Comparison of ENCODE assay signal across 1 cellular context in genomic region chr18:36872329-36872728, GRCh38.
TF ChIP-seq lines count a peak whose summit lies in the region.

No MANE protein-coding gene starts in this region.

TF ChIP-seq in GM23338, 12 proteins besides CTCF, POLR2A, EP300 and RAD21 (continued from another document):
- TF ChIP-seq, protein P1, sequence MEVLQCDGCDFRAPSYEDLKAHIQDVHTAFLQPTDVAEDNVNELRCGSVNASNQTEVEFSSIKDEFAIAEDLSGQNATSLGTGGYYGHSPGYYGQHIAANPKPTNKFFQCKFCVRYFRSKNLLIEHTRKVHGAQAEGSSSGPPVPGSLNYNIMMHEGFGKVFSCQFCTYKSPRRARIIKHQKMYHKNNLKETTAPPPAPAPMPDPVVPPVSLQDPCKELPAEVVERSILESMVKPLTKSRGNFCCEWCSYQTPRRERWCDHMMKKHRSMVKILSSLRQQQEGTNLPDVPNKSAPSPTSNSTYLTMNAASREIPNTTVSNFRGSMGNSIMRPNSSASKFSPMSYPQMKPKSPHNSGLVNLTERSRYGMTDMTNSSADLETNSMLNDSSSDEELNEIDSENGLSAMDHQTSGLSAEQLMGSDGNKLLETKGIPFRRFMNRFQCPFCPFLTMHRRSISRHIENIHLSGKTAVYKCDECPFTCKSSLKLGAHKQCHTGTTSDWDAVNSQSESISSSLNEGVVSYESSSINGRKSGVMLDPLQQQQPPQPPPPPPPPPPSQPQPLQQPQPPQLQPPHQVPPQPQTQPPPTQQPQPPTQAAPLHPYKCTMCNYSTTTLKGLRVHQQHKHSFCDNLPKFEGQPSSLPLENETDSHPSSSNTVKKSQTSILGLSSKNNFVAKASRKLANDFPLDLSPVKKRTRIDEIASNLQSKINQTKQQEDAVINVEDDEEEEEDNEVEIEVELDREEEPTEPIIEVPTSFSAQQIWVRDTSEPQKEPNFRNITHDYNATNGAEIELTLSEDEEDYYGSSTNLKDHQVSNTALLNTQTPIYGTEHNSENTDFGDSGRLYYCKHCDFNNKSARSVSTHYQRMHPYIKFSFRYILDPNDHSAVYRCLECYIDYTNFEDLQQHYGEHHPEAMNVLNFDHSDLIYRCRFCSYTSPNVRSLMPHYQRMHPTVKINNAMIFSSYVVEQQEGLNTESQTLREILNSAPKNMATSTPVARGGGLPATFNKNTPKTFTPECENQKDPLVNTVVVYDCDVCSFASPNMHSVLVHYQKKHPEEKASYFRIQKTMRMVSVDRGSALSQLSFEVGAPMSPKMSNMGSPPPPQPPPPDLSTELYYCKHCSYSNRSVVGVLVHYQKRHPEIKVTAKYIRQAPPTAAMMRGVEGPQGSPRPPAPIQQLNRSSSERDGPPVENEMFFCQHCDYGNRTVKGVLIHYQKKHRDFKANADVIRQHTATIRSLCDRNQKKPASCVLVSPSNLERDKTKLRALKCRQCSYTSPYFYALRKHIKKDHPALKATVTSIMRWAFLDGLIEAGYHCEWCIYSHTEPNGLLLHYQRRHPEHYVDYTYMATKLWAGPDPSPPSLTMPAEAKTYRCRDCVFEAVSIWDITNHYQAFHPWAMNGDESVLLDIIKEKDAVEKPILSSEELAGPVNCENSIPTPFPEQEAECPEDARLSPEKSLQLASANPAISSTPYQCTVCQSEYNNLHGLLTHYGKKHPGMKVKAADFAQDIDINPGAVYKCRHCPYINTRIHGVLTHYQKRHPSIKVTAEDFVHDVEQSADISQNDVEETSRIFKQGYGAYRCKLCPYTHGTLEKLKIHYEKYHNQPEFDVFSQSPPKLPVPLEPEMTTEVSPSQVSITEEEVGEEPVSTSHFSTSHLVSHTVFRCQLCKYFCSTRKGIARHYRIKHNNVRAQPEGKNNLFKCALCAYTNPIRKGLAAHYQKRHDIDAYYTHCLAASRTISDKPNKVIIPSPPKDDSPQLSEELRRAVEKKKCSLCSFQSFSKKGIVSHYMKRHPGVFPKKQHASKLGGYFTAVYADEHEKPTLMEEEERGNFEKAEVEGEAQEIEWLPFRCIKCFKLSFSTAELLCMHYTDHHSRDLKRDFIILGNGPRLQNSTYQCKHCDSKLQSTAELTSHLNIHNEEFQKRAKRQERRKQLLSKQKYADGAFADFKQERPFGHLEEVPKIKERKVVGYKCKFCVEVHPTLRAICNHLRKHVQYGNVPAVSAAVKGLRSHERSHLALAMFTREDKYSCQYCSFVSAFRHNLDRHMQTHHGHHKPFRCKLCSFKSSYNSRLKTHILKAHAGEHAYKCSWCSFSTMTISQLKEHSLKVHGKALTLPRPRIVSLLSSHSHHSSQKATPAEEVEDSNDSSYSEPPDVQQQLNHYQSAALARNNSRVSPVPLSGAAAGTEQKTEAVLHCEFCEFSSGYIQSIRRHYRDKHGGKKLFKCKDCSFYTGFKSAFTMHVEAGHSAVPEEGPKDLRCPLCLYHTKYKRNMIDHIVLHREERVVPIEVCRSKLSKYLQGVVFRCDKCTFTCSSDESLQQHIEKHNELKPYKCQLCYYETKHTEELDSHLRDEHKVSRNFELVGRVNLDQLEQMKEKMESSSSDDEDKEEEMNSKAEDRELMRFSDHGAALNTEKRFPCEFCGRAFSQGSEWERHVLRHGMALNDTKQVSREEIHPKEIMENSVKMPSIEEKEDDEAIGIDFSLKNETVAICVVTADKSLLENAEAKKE (CRISPR knock-in tag; IDR thresholded peaks at IDR 0.05) = no peak
- TF ChIP-seq EZH2 (IDR thresholded peaks at IDR 0.05; ENCODE audit: low read depth, unreplicated experiment) = no peak
